Comparison of ENCODE assay signal across 12 cellular contexts in genomic region chr4:36081185-36081584, GRCh38.
DNase-seq lines count a peak whose midpoint lies in the region; ATAC-seq and TF ChIP-seq lines count a peak whose summit lies in the region.
"Had no signal": no experiment of that assay in that cellular context is flagged by ENCODE, and none has a peak within 500 bp of the region (broad histone marks: within the 10 kb centered on the region; RNA-seq: fewer than 3 reads in every experiment).

No MANE protein-coding gene starts in this region.

- no peaks in the 10 kb centered on the region for H3K27me3 Mint-ChIP-seq in activated CD4-positive, alpha-beta T cell treated with anti-CD3 and anti-CD28 coated beads for 36 hours
- H3K27me3 Mint-ChIP-seq in CD8-positive, alpha-beta T cell (ENCODE audit: low read depth): no peaks in the 10 kb centered on the region

- TF ChIP-seq CTCF in GM20000 (IDR thresholded peaks at IDR 0.05; ENCODE audit: extremely low read depth, missing control alignments) (no peak), OCI-LY3 (IDR thresholded peaks at IDR 0.05; ENCODE audit: low read depth, low read length) (no peak)
- TF ChIP-seq CTCF in CD8-positive, alpha-beta T cell (IDR thresholded peaks at IDR 0.05): no peak

- H3K9me3 Mint-ChIP-seq in activated CD4-positive, alpha-beta T cell treated with anti-CD3 and anti-CD28 coated beads for 36 hours (ENCODE audit: low read depth): no peaks in the 10 kb centered on the region
- H3K9me3 Mint-ChIP-seq in CD8-positive, alpha-beta T cell: no peaks in the 10 kb centered on the region

- intact Hi-C loops in activated CD4-positive, alpha-beta T cell treated with anti-CD3 and anti-CD28 coated beads for 36 hours (cut with DNase I, micrococcal nuclease): loop anchor here (1.0 to 10.0 kb wide), 6 partner anchors 111 to 314 kb away; partner anchors contain the start of gene ARAP2 (in 2 of the 2)
- intact Hi-C loops in CD8-positive, alpha-beta T cell (cut with DNase I, micrococcal nuclease): no loop called here

- H3K27me3 ChIP-seq in OCI-LY3 (ENCODE audit: low read depth, low read length): no peaks in the 10 kb centered on the region
- no peaks in the 10 kb centered on the region for H3K27me3 ChIP-seq in CD8-positive, alpha-beta T cell (ENCODE audit: insufficient read depth, low read length)
- H3K27me3 ChIP-seq: adrenal gland, esophagus muscularis mucosa had no signal

- peaks cover 32% of the 10 kb centered on the region for H3K36me3 ChIP-seq in OCI-LY3 (replicated peaks; ENCODE audit: low read depth, low read length)
- peaks cover 6% of the 10 kb centered on the region for H3K36me3 ChIP-seq in CD8-positive, alpha-beta T cell (ENCODE audit: insufficient read depth, low read length)
- H3K36me3 ChIP-seq: adrenal gland had no signal

- H3K4me1 Mint-ChIP-seq in activated CD4-positive, alpha-beta T cell treated with anti-CD3 and anti-CD28 coated beads for 36 hours: peaks cover 5% of the 10 kb centered on the region
- no peaks in the 10 kb centered on the region for H3K4me1 Mint-ChIP-seq in CD8-positive, alpha-beta T cell (ENCODE audit: low read depth)

- H3K27ac Mint-ChIP-seq in activated CD4-positive, alpha-beta T cell treated with anti-CD3 and anti-CD28 coated beads for 36 hours: no peak overlapping the region
- H3K27ac Mint-ChIP-seq in CD8-positive, alpha-beta T cell: no peak overlapping the region

- CTCF ChIA-PET in activated CD4-positive, alpha-beta T cell treated with anti-CD3 and anti-CD28 coated beads for 36 hours (lab: Charles Lee): interaction anchor here (0.8 kb wide), 1 partner anchor 233 kb away, joined by 5 read pairs; no protein-coding TSS in a partner anchor
- CTCF ChIA-PET in CD8-positive, alpha-beta T cell (lab: Charles Lee): no interaction called here

- DNase-seq in activated CD4-positive, alpha-beta T cell treated with anti-CD3 and anti-CD28 coated beads for 36 hours: peak; percentile 29
- no peak for DNase-seq in activated CD4-positive, alpha-beta T cell treated with anti-CD3 and anti-CD28 coated beads, Interleukin-2, amount 50 U/mL, for 1 hour
- peak; percentile 51 for DNase-seq in GM20000 (ENCODE audit: low spot score)
- DNase-seq in CD8-positive, alpha-beta T cell: no peak
- no peak for DNase-seq in DMS153 (lab: John Stamatoyannopoulos, UW)
- no peak for DNase-seq in NCI-H146 (lab: John Stamatoyannopoulos, UW)
- DNase-seq: adrenal gland, IMR-90, posterior cingulate gyrus had no signal

- H3K4me2 ChIP-seq in OCI-LY3 (ENCODE audit: low read length): peak overlapping the region; percentile 36; the same call in 1 of the 2 replicates

- POLR2A ChIA-PET in activated CD4-positive, alpha-beta T cell treated with anti-CD3 and anti-CD28 coated beads for 36 hours (lab: Charles Lee): interaction anchor here (1.0 kb wide), 1 partner anchor 174 kb away, joined by 3 read pairs; no protein-coding TSS in a partner anchor
- POLR2A ChIA-PET in CD8-positive, alpha-beta T cell (lab: Charles Lee): no interaction called here

- no peak overlapping the region for H2AFZ ChIP-seq in OCI-LY3 (ENCODE audit: low read depth, low read length)

- no peak overlapping the region for H3K4me3 Mint-ChIP-seq in activated CD4-positive, alpha-beta T cell treated with anti-CD3 and anti-CD28 coated beads for 36 hours
- H3K4me3 Mint-ChIP-seq in CD8-positive, alpha-beta T cell: no peak overlapping the region

- H4K20me1 ChIP-seq in OCI-LY3 (ENCODE audit: insufficient read depth, low read length): peaks cover 5% of the 10 kb centered on the region; the same call in 1 of the 2 replicates

- H3K79me2 ChIP-seq in OCI-LY3 (ENCODE audit: low read length): no peaks in the 10 kb centered on the region

- no peaks in the 10 kb centered on the region for H3K9me3 ChIP-seq in OCI-LY3 (ENCODE audit: insufficient read depth, low read length)
- H3K9me3 ChIP-seq in CD8-positive, alpha-beta T cell (ENCODE audit: low read length): no peaks in the 10 kb centered on the region
- H3K9me3 ChIP-seq: adrenal gland, esophagus muscularis mucosa had no signal

- no peak overlapping the region for H3K9ac ChIP-seq in OCI-LY3 (ENCODE audit: low read length)

- H3K27ac ChIP-seq in OCI-LY3 (ENCODE audit: low read length): no peak overlapping the region
- no peak overlapping the region for H3K27ac ChIP-seq in CD8-positive, alpha-beta T cell (ENCODE audit: low read depth, low read length)
- H3K27ac ChIP-seq: adrenal gland, esophagus muscularis mucosa had no signal

- peaks cover 8% of the 10 kb centered on the region for H3K36me3 Mint-ChIP-seq in activated CD4-positive, alpha-beta T cell treated with anti-CD3 and anti-CD28 coated beads for 36 hours (ENCODE audit: low read depth)
- peaks cover 10% of the 10 kb centered on the region for H3K36me3 Mint-ChIP-seq in CD8-positive, alpha-beta T cell

- ATAC-seq in activated CD4-positive, alpha-beta T cell treated with anti-CD3 and anti-CD28 coated beads for 36 hours: peak; percentile 97
- peak; percentile 98 for ATAC-seq in HG03060 (IDR thresholded peaks at IDR 0.05; ENCODE audit: low read depth, unreplicated experiment)
- ATAC-seq in CD8-positive, alpha-beta T cell: no peak

- H3K4me3 ChIP-seq in OCI-LY3 (ENCODE audit: low read length): no peak overlapping the region
- H3K4me3 ChIP-seq in CD8-positive, alpha-beta T cell (ENCODE audit: low read depth, low read length): no peak overlapping the region
- H3K4me3 ChIP-seq: adrenal gland, esophagus muscularis mucosa had no signal

- peaks cover 13% of the 10 kb centered on the region for H3K4me1 ChIP-seq in OCI-LY3 (ENCODE audit: low read length)
- H3K4me1 ChIP-seq in CD8-positive, alpha-beta T cell (ENCODE audit: insufficient read depth, low read length): no peaks in the 10 kb centered on the region
- H3K4me1 ChIP-seq: adrenal gland, esophagus muscularis mucosa had no signal

Comparison
In these comparisons a context has a peak if more than half of its experiments do, and no peak if none do; other contexts are left out.
1. DNase-seq: peak in activated CD4-positive, alpha-beta T cell treated with anti-CD3 and anti-CD28 coated beads for 36 hours (single experiment) and GM20000 (single experiment); none in activated CD4-positive, alpha-beta T cell treated with anti-CD3 and anti-CD28 coated beads, Interleukin-2, amount 50 U/mL, for 1 hour (single experiment), CD8-positive, alpha-beta T cell (0 of 7), DMS153 (single experiment) and NCI-H146 (single experiment).
2. intact Hi-C loops: an anchor here in activated CD4-positive, alpha-beta T cell treated with anti-CD3 and anti-CD28 coated beads for 36 hours (1.0 to 10.0 kb wide); none called in CD8-positive, alpha-beta T cell.